ENCODE assay signal across 20 cellular contexts in genomic region chr2:85011098-85011497, GRCh38. TPM values are rescaled to one million over a fixed set of nuclear protein-coding genes. Genes with fewer than 3 reads are reported as not detected.
DNase-seq lines count a peak whose midpoint lies in the region; ATAC-seq and TF ChIP-seq lines count a peak whose summit lies in the region.
"Had no signal": no experiment of that assay in that cellular context is flagged by ENCODE, and none has a peak within 500 bp of the region (broad histone marks: within the 10 kb centered on the region; RNA-seq: fewer than 3 reads in every experiment).

No MANE protein-coding gene starts in this region.

- peaks cover 3% of the 10 kb centered on the region for H3F3A ChIP-seq in PC-3 (ENCODE audit: low read length, unreplicated experiment)
- 0 out of 2 replicates have a peak, but pooled peaks cover 3% of the 10 kb centered on the region for H3F3A ChIP-seq in MM.1S (ENCODE audit: insufficient read depth, low read length)

- POLR2A ChIA-PET in PC-3 (lab: Charles Lee; ENCODE audit: unreplicated experiment), result no interaction called here

- intact Hi-C loops in activated naive CD4-positive, alpha-beta T cell treated with anti-CD3 and anti-CD28 coated beads for 36 hours (cut with micrococcal nuclease), result no loop called here
- intact Hi-C loops in PC-3 (cut with micrococcal nuclease) (no loop called here), dorsolateral prefrontal cortex (cut with DNase I) (no loop called here)

- H3K79me2 ChIP-seq in PC-3 (ENCODE audit: low read length) (peaks cover 97% of the 10 kb centered on the region), MM.1S (ENCODE audit: low read length) (peaks cover 97% of the 10 kb centered on the region)

- H2AFZ ChIP-seq in PC-3 (ENCODE audit: low read length) (no peak overlapping the region), MM.1S (ENCODE audit: low read length) (no peak overlapping the region)
- H2AFZ ChIP-seq: hepatocyte had no signal

- H3K9me3 ChIP-seq in PC-3 (ENCODE audit: low read length) (no peaks in the 10 kb centered on the region), MM.1S (replicated peaks; ENCODE audit: insufficient read depth, low read length) (no peaks in the 10 kb centered on the region)
- H3K9me3 ChIP-seq: esophagus squamous epithelium had no signal

- no peaks in the 10 kb centered on the region for H3K27me3 Mint-ChIP-seq in activated naive CD4-positive, alpha-beta T cell treated with anti-CD3 and anti-CD28 coated beads for 36 hours (ENCODE audit: low read depth)
- no peaks in the 10 kb centered on the region for H3K27me3 Mint-ChIP-seq in effector memory CD8-positive, alpha-beta T cell
- H3K27me3 Mint-ChIP-seq in stimulated activated naive CD8-positive, alpha-beta T cell treated with anti-CD3 and anti-CD28 coated beads, Interleukin-15, Interleukin-2, amounts not matched to agents 100 ng/mL and 50 ng/mL, for 24 hours, result no peaks in the 10 kb centered on the region

- peaks cover 27% of the 10 kb centered on the region for H3K36me3 ChIP-seq in PC-3 (ENCODE audit: low read depth, low read length)
- H3K36me3 ChIP-seq in MM.1S (replicated peaks; ENCODE audit: insufficient read depth, low read length), result peaks cover 3% of the 10 kb centered on the region; the same call in 1 of the 2 replicates

- H3K9me2 ChIP-seq in PC-3 (replicated peaks; ENCODE audit: low read length) (no peaks in the 10 kb centered on the region), MM.1S (replicated peaks; ENCODE audit: insufficient read depth, low read length) (no peaks in the 10 kb centered on the region)

- H3K27me3 ChIP-seq in PC-3 (ENCODE audit: low read length) (no peaks in the 10 kb centered on the region), dorsolateral prefrontal cortex (no peaks in the 10 kb centered on the region), MM.1S (replicated peaks; ENCODE audit: insufficient read depth, low read length) (no peaks in the 10 kb centered on the region)
- H3K27me3 ChIP-seq: esophagus squamous epithelium, hepatocyte had no signal

- peaks cover 84% of the 10 kb centered on the region for H3K4me1 Mint-ChIP-seq in activated naive CD4-positive, alpha-beta T cell treated with anti-CD3 and anti-CD28 coated beads for 36 hours (ENCODE audit: low read depth)
- peaks cover 46 to 70% of the 10 kb centered on the region in 2 donors for H3K4me1 Mint-ChIP-seq in effector memory CD8-positive, alpha-beta T cell (ENCODE audit: low read depth in 2 of 2)
- peaks cover 87% of the 10 kb centered on the region for H3K4me1 Mint-ChIP-seq in stimulated activated naive CD8-positive, alpha-beta T cell treated with anti-CD3 and anti-CD28 coated beads, Interleukin-15, Interleukin-2, amounts not matched to agents 100 ng/mL and 50 ng/mL, for 24 hours (ENCODE audit: low read depth)

- no peak overlapping the region for H3K4me3 Mint-ChIP-seq in activated naive CD4-positive, alpha-beta T cell treated with anti-CD3 and anti-CD28 coated beads for 36 hours
- H3K4me3 Mint-ChIP-seq in effector memory CD8-positive, alpha-beta T cell, result peak overlapping the region in 1 of 2 donors; percentile 15
- H3K4me3 Mint-ChIP-seq in stimulated activated naive CD8-positive, alpha-beta T cell treated with anti-CD3 and anti-CD28 coated beads, Interleukin-15, Interleukin-2, amounts not matched to agents 100 ng/mL and 50 ng/mL, for 24 hours, result peak overlapping the region; percentile 46
- H3K4me3 Mint-ChIP-seq: WTC11 had no signal

- ATAC-seq in PC-3 (peak; percentile 55), HG03108 (IDR thresholded peaks at IDR 0.05; ENCODE audit: unreplicated experiment) (no peak)
- ATAC-seq in effector memory CD8-positive, alpha-beta T cell (replicated peaks), result no peak

- no peak overlapping the region for H3K27ac ChIP-seq in PC-3 (ENCODE audit: low read length)
- H3K27ac ChIP-seq in dorsolateral prefrontal cortex, result no peak overlapping the region
- H3K27ac ChIP-seq in MM.1S (ENCODE audit: low read length), result no peak overlapping the region
- H3K27ac ChIP-seq: coronary artery, hepatocyte had no signal

- TF ChIP-seq CTCF in PC-3 (conservative IDR thresholded peaks at IDR 0.05; ENCODE audit: low read depth, low read length) (no peak), dorsolateral prefrontal cortex (IDR thresholded peaks at IDR 0.05 in 54 of 56, conservative IDR thresholded peaks at IDR 0.05 in 2 of 56; ENCODE audit: low read depth in 1 of 56, partially characterized antibody in 56 of 56) (no peak), MM.1S (IDR thresholded peaks at IDR 0.05; ENCODE audit: low read length) (no peak)

- peaks cover 11% of the 10 kb centered on the region for H3K9me3 Mint-ChIP-seq in activated naive CD4-positive, alpha-beta T cell treated with anti-CD3 and anti-CD28 coated beads for 36 hours
- peaks cover 0 to 2% of the 10 kb centered on the region in 2 donors for H3K9me3 Mint-ChIP-seq in effector memory CD8-positive, alpha-beta T cell
- H3K9me3 Mint-ChIP-seq in stimulated activated naive CD8-positive, alpha-beta T cell treated with anti-CD3 and anti-CD28 coated beads, Interleukin-15, Interleukin-2, amounts not matched to agents 100 ng/mL and 50 ng/mL, for 24 hours, result no peaks in the 10 kb centered on the region

- H3K4me1 ChIP-seq in PC-3 (ENCODE audit: insufficient read depth, low read length), result peaks cover 23% of the 10 kb centered on the region
- H3K4me1 ChIP-seq in MM.1S (ENCODE audit: low read length), result no peaks in the 10 kb centered on the region

- CTCF ChIA-PET in activated naive CD4-positive, alpha-beta T cell treated with anti-CD3 and anti-CD28 coated beads for 36 hours (lab: Charles Lee), result interaction anchor here (2.6 to 7.7 kb wide), 4 partner anchors 42 to 85 kb away, joined by 9 to 90 read pairs (median 12); no protein-coding TSS in a partner anchor
- CTCF ChIA-PET in PC-3 (lab: Charles Lee), result interaction anchor here (0.6 kb wide), 1 partner anchor 288 kb away, joined by 6 read pairs; no protein-coding TSS in a partner anchor

- H3K9ac ChIP-seq in PC-3 (ENCODE audit: low read length), result no peak overlapping the region
- no peak overlapping the region for H3K9ac ChIP-seq in MM.1S (ENCODE audit: low read length)

- peak overlapping the region; percentile 89 for H3K27ac Mint-ChIP-seq in activated naive CD4-positive, alpha-beta T cell treated with anti-CD3 and anti-CD28 coated beads for 36 hours
- H3K27ac Mint-ChIP-seq in effector memory CD8-positive, alpha-beta T cell, result peak overlapping the region; percentile 41 to 47
- peak overlapping the region; percentile 86 for H3K27ac Mint-ChIP-seq in stimulated activated naive CD8-positive, alpha-beta T cell treated with anti-CD3 and anti-CD28 coated beads, Interleukin-15, Interleukin-2, amounts not matched to agents 100 ng/mL and 50 ng/mL, for 24 hours
- H3K27ac Mint-ChIP-seq: WTC11 had no signal

- H3K4me2 ChIP-seq in PC-3 (ENCODE audit: low read length), result no peak overlapping the region
- H3K4me2 ChIP-seq in MM.1S (ENCODE audit: low read depth, low read length), result no peak overlapping the region
- H3K4me2 ChIP-seq: hepatocyte, smooth muscle cell had no signal

- peaks cover 30% of the 10 kb centered on the region for H3K36me3 Mint-ChIP-seq in activated naive CD4-positive, alpha-beta T cell treated with anti-CD3 and anti-CD28 coated beads for 36 hours (ENCODE audit: low read depth)
- peaks cover 32% of the 10 kb centered on the region for H3K36me3 Mint-ChIP-seq in effector memory CD8-positive, alpha-beta T cell (ENCODE audit: insufficient read depth)
- peaks cover 45% of the 10 kb centered on the region for H3K36me3 Mint-ChIP-seq in stimulated activated naive CD8-positive, alpha-beta T cell treated with anti-CD3 and anti-CD28 coated beads, Interleukin-15, Interleukin-2, amounts not matched to agents 100 ng/mL and 50 ng/mL, for 24 hours (ENCODE audit: low read depth)

- BruUV-seq in PC-3 (replicated peaks; lab: Mats Ljungman, UMichigan), result no TSS peak

- H4K20me1 ChIP-seq in PC-3 (ENCODE audit: low read length) (peaks cover 21% of the 10 kb centered on the region; the same call in 1 of the 2 replicates), MM.1S (ENCODE audit: insufficient read depth, low read length) (0 out of 2 replicates have a peak, but pooled peaks cover 26% of the 10 kb centered on the region)

- H3K4me3 ChIP-seq in PC-3 (ENCODE audit: low read length) (no peak overlapping the region), dorsolateral prefrontal cortex (no peak overlapping the region), MM.1S (ENCODE audit: low read length) (no peak overlapping the region)
- H3K4me3 ChIP-seq: coronary artery, esophagus squamous epithelium, hepatocyte, smooth muscle cell had no signal

- peak; percentile 22 for DNase-seq in activated naive CD4-positive, alpha-beta T cell treated with anti-CD3 and anti-CD28 coated beads for 36 hours
- DNase-seq in activated naive CD4-positive, alpha-beta T cell (lab: John Stamatoyannopoulos, UW), result no peak
- DNase-seq in PC-3, result peak; percentile 52
- DNase-seq in effector memory CD8-positive, alpha-beta T cell, result no peak
- no peak for DNase-seq in dorsolateral prefrontal cortex
- no peak for DNase-seq in MM.1S
- DNase-seq: aorta, Calu3, esophagus squamous epithelium, GF-D8, NCI-H1092, NCI-H774, posterior cingulate gyrus, SW 1271 had no signal

RNA-seq across cellular contexts. Expression of gene KCMF1, which starts 40.1 kb away (rescaled TPM):
- 100 to 1,000 TPM; 105 to 109 TPM for total RNA-seq in activated naive CD4-positive, alpha-beta T cell treated with anti-CD3 and anti-CD28 coated beads for 36 hours
- 62.1 and 73.6 TPM in 2 replicates for total RNA-seq in PC-3 (2014; rRNA removed)
- total RNA-seq in dorsolateral prefrontal cortex, result 10 to 100 TPM; 43.1 to 97.7 (median 72.5) TPM

Comparison
In these comparisons a context has a peak if more than half of its experiments do, and no peak if none do; other contexts are left out.
1. DNase-seq: peak in activated naive CD4-positive, alpha-beta T cell treated with anti-CD3 and anti-CD28 coated beads for 36 hours (single experiment) and PC-3 (single experiment); none in activated naive CD4-positive, alpha-beta T cell (0 of 4), effector memory CD8-positive, alpha-beta T cell (0 of 3), dorsolateral prefrontal cortex (0 of 10) and MM.1S (single experiment).
2. Peak in every context shown above with its lines, with median percentiles within 50 percentile points of each other: H3K27ac Mint-ChIP-seq.